1 cellular context compared by ENCODE assay signal in the genomic region with DNA sequence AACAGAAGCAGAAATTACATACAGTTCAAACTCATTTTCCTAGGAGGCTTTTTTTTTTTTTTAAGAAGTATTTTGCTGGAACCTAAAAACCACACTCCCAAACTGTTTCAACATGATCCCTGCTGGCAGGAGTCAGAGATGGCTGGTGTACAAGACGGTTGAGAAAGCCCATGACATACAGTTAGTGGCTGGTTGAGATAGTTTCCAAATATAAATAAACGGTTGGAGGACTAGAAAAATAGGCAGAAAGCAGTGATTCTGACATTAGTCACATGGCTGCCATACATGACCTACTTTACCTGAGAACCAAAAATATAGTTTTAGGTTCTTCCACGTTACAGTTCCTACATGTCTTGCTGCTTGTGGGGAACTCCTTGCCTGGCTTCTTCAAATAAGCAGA.
TF ChIP-seq lines count a peak whose summit lies in the region.

No MANE protein-coding gene starts in this region.

TF ChIP-seq in SK-N-SH treated with all-trans-retinoic acid at 6 μM for 48 hours, 23 proteins besides CTCF, POLR2A, EP300 and RAD21 (continued from another document):
- TF ChIP-seq, protein P1, sequence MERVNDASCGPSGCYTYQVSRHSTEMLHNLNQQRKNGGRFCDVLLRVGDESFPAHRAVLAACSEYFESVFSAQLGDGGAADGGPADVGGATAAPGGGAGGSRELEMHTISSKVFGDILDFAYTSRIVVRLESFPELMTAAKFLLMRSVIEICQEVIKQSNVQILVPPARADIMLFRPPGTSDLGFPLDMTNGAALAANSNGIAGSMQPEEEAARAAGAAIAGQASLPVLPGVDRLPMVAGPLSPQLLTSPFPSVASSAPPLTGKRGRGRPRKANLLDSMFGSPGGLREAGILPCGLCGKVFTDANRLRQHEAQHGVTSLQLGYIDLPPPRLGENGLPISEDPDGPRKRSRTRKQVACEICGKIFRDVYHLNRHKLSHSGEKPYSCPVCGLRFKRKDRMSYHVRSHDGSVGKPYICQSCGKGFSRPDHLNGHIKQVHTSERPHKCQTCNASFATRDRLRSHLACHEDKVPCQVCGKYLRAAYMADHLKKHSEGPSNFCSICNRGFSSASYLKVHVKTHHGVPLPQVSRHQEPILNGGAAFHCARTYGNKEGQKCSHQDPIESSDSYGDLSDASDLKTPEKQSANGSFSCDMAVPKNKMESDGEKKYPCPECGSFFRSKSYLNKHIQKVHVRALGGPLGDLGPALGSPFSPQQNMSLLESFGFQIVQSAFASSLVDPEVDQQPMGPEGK (CRISPR knock-in tag; IDR thresholded peaks at IDR 0.05; ENCODE audit: borderline replicate concordance) = no peak
